Comparison of ENCODE assay signal across 8 cellular contexts in genomic region chr11:796565-797299, GRCh38. TPM values are rescaled to one million over a fixed set of nuclear protein-coding genes. Genes with fewer than 3 reads are reported as not detected.
A peak's percentile ranks its signal among the peaks of the same experiment; 100 is the strongest.
DNase-seq lines count a peak whose midpoint lies in the region; ATAC-seq and TF ChIP-seq lines count a peak whose summit lies in the region.

No MANE protein-coding gene starts in this region.

- DNase-seq in AG08396 (ENCODE audit: low spot score) (peak; percentile 68), IMR-90 (no peak), chondrocyte (ENCODE audit: low spot score) (no peak), H4 (ENCODE audit: low spot score) (no peak)

- peak overlapping the region; percentile 20 to 88; a peak in 3 of 4 replicates for H4K8ac ChIP-seq in IMR-90 (ENCODE audit: low read depth in 2 of 2, low read length in 2 of 2)

- H3K4me3 ChIP-seq in IMR-90 (ENCODE audit: insufficient read depth, low read depth, low read length) (peak overlapping the region; percentile 61), muscle layer of duodenum (ENCODE audit: low read depth in 1 of 2, low read length in 2 of 2) (peak overlapping the region; percentile 80 to 88)

- peak overlapping the region; percentile 37 for H4K91ac ChIP-seq in IMR-90 (ENCODE audit: insufficient read depth, low read depth, low read length)

- H3K27me3 ChIP-seq in IMR-90 (ENCODE audit: control insufficient read depth, insufficient read depth, low read length) = no peaks in the 10 kb centered on the region
- no peaks in the 10 kb centered on the region for H3K27me3 ChIP-seq in muscle layer of duodenum (ENCODE audit: low read depth, low read length)

- no peak overlapping the region for H2BK20ac ChIP-seq in IMR-90 (ENCODE audit: low read depth, low read length)

- H2AK5ac ChIP-seq in IMR-90 (ENCODE audit: low read depth, low read length) = peak overlapping the region; percentile 92

- CTCF ChIA-PET in IMR-90 (lab: Yijun Ruan, JAX) = interaction anchor here (2.7 kb wide), 1 partner anchor 13 kb away, joined by 10 read pairs; no protein-coding TSS in a partner anchor

- H2BK5ac ChIP-seq in IMR-90 (ENCODE audit: low read depth, low read length, poor library complexity, severe bottlenecking) = peak overlapping the region; percentile 70

- no peak overlapping the region; the same call in 1 of the 2 replicates for H3K56ac ChIP-seq in IMR-90 (ENCODE audit: extremely low read depth, insufficient read depth, low read length)

- peak overlapping the region; percentile 93 for H3K27ac Mint-ChIP-seq in chondrocyte (ENCODE audit: unreplicated experiment)

- H3K9me3 ChIP-seq in IMR-90 (ENCODE audit: control insufficient read depth, insufficient read depth, low read length) (no peaks in the 10 kb centered on the region), muscle layer of duodenum (ENCODE audit: control insufficient read depth in 1 of 2, low read length in 2 of 2) (no peaks in the 10 kb centered on the region)

- peak overlapping the region; percentile 86 for H3K14ac ChIP-seq in IMR-90 (replicated peaks; ENCODE audit: low read depth, low read length)

- H3K27ac ChIP-seq in IMR-90 (ENCODE audit: insufficient read depth, low read length) = peak overlapping the region; percentile 89
- H3K27ac ChIP-seq in muscle layer of duodenum (ENCODE audit: low read length) = peak overlapping the region; percentile 85

- BruUV-seq in IMR-90 (replicated peaks; lab: Mats Ljungman, UMichigan) = no TSS peak

- peaks cover 6% of the 10 kb centered on the region; the same call in 1 of the 2 replicates for H3K9me1 ChIP-seq in IMR-90 (ENCODE audit: insufficient read depth, low read length)

- intact Hi-C loops in IMR-90 (cut with micrococcal nuclease) = loop anchor here (1.0 kb wide), 1 partner anchor 13 kb away; the partner anchor contains the start of gene RPLP2

- H3K79me1 ChIP-seq in IMR-90 (ENCODE audit: low read depth in 1 of 2, low read length in 2 of 2) = peaks cover 0 to 25% of the 10 kb centered on the region in 2 experiments; a peak in 3 of 4 replicates

- 0 out of 2 replicates have a peak overlapping the region, but pooled peaks have one; percentile 35 for H2BK120ac ChIP-seq in IMR-90 (ENCODE audit: low read depth, low read length)

- H4K5ac ChIP-seq in IMR-90 (ENCODE audit: low read depth, low read length) = peak overlapping the region; percentile 42

- POLR2A ChIA-PET in IMR-90 (lab: Charles Lee; ENCODE audit: unreplicated experiment) = no interaction called here

- peak overlapping the region; percentile 69 for H3K23ac ChIP-seq in IMR-90 (ENCODE audit: low read depth, low read length)

- TF ChIP-seq CTCF in IMR-90 (conservative IDR thresholded peaks at IDR 0.05; ENCODE audit: low read depth, low read length) (no peak), chondrocyte (IDR thresholded peaks at IDR 0.05) (no peak)

- peak overlapping the region; percentile 85 for H3K4ac ChIP-seq in IMR-90 (ENCODE audit: low read depth, low read length)

- no peaks in the 10 kb centered on the region for H3K27me3 Mint-ChIP-seq in chondrocyte (ENCODE audit: low read depth)

- H3K9ac ChIP-seq in IMR-90 (ENCODE audit: low read depth, low read length) = peak overlapping the region; percentile 84

- peak overlapping the region; percentile 57 for H3K18ac ChIP-seq in IMR-90 (ENCODE audit: low read depth, low read length)

- H3K36me3 ChIP-seq in IMR-90 (ENCODE audit: control insufficient read depth, insufficient read depth, low read length) = peaks cover 36% of the 10 kb centered on the region; the same call in 1 of the 2 replicates
- H3K36me3 ChIP-seq in muscle layer of duodenum (ENCODE audit: control insufficient read depth in 1 of 2, insufficient read depth in 2 of 2, low read length in 2 of 2) = peaks cover 0 to 34% of the 10 kb centered on the region in 2 donors

- ATAC-seq in IMR-90 (ENCODE audit: low read depth) (no peak; the same call in 1 of the 2 replicates), GM18517 (IDR thresholded peaks at IDR 0.05; ENCODE audit: unreplicated experiment) (no peak), GM21360 (IDR thresholded peaks at IDR 0.05; ENCODE audit: unreplicated experiment) (no peak), HG03095 (IDR thresholded peaks at IDR 0.05; ENCODE audit: unreplicated experiment) (no peak)

- 26% methylated on average over 8 of the region's 18 CpGs; no CpG with 5 or more reads in 1 of the 2 experiments for whole genome bisulfite sequencing in IMR-90 (ENCODE audit: extremely low coverage in 2 of 2, insufficient read length in 1 of 2), 2 experiments

- in situ Hi-C loops in IMR-90 (cut with MboI; ENCODE audit: low sequenced_read_pairs) = no loop called here

- H2AFZ ChIP-seq in IMR-90 (replicated peaks; ENCODE audit: low read length, poor library complexity) = peak overlapping the region; percentile 93

- peak overlapping the region; percentile 95 for H2AK9ac ChIP-seq in IMR-90 (replicated peaks; ENCODE audit: low read depth, low read length, poor library complexity)

- peak overlapping the region; percentile 96 for H3K4me2 ChIP-seq in IMR-90 (ENCODE audit: low read depth, low read length)

- peaks cover 15% of the 10 kb centered on the region for H3K4me1 Mint-ChIP-seq in chondrocyte (ENCODE audit: low read depth)

- peak overlapping the region; percentile 84 for H3K4me3 Mint-ChIP-seq in chondrocyte (ENCODE audit: unreplicated experiment)

- no peak overlapping the region for H2BK15ac ChIP-seq in IMR-90 (ENCODE audit: low read depth, low read length)

- no peaks in the 10 kb centered on the region for H3K9me3 Mint-ChIP-seq in chondrocyte (ENCODE audit: low read depth)

- dilution Hi-C loops in IMR-90 (cut with HindIII; ENCODE audit: low sequenced_read_pairs, unreplicated experiment) = no loop called here

- H3K4me1 ChIP-seq in IMR-90 (ENCODE audit: control insufficient read depth, insufficient read depth, low read length) = peaks cover 10% of the 10 kb centered on the region
- H3K4me1 ChIP-seq in muscle layer of duodenum (ENCODE audit: control insufficient read depth in 1 of 2, insufficient read depth in 2 of 2, low read length in 2 of 2) = peaks cover 7 to 29% of the 10 kb centered on the region in 2 donors

- peaks cover 2% of the 10 kb centered on the region for H3K36me3 Mint-ChIP-seq in chondrocyte (ENCODE audit: low read depth)

- TF ChIP-seq POLR2A in IMR-90 (IDR thresholded peaks at IDR 0.05; ENCODE audit: low read depth, low read length) = peak; percentile 25; the same call in 1 of the 2 replicates

- no peak for TF ChIP-seq RAD21 in IMR-90 (IDR thresholded peaks at IDR 0.05; ENCODE audit: low read length)

- H4K20me1 ChIP-seq in IMR-90 (ENCODE audit: insufficient read depth, low read length) = peaks cover 18% of the 10 kb centered on the region

TF ChIP-seq in IMR-90, 13 proteins besides CTCF, POLR2A, EP300 and RAD21 (continues in another document):
- TF ChIP-seq FOS (IDR thresholded peaks at IDR 0.05; ENCODE audit: low read depth, low read length) (no peak), MAZ (IDR thresholded peaks at IDR 0.05; ENCODE audit: borderline replicate concordance, low read depth, low read length) (0 out of 2 replicates have a peak, but pooled peaks have one; percentile 2), CHD1 (IDR thresholded peaks at IDR 0.05; ENCODE audit: low read depth, low read length) (0 out of 2 replicates have a peak, but pooled peaks have one; percentile 19), NFE2L2 (IDR thresholded peaks at IDR 0.05; ENCODE audit: low read depth, low read length) (no peak), ELK1 (IDR thresholded peaks at IDR 0.05; ENCODE audit: borderline replicate concordance, low read depth, low read length) (no peak)

RNA-seq across cellular contexts. Expression of gene SLC25A22, which starts 1.3 kb away (rescaled TPM):
- total RNA-seq in IMR-90 (2012; rRNA removed) (7.2 and 8.2 TPM in 2 replicates), chondrocyte (15.6 to 24.4 TPM (median 16.0 TPM) in 3 replicates)
- polyA plus RNA-seq in IMR-90 (2012; rRNA removed) = 41.3 and 48.8 TPM in 2 replicates
- 33.9 and 46.7 TPM in 2 replicates for polyA plus RNA-seq in IMR-90 (2012; cell fraction: cytosol; rRNA removed)
- 73.0 and 204 TPM in 2 replicates for polyA plus RNA-seq in IMR-90 (2012; cell fraction: nucleus; rRNA removed; ENCODE audit: low replicate concordance)
- total RNA-seq in H4 (2014; rRNA removed; shearing (Covaris generic)) = 19.6 and 35.8 TPM in 2 replicates

RNA-seq across cellular contexts. Expression of gene CEND1, which starts 6.8 kb away (rescaled TPM):
- total RNA-seq in IMR-90 (2012; rRNA removed) = 0.83 and 0.90 TPM in 2 replicates
- polyA plus RNA-seq in IMR-90 (2012; rRNA removed) = 4.0 and 5.0 TPM in 2 replicates
- 3.3 and 5.1 TPM in 2 replicates for polyA plus RNA-seq in IMR-90 (2012; cell fraction: cytosol; rRNA removed)
- polyA plus RNA-seq in IMR-90 (2012; cell fraction: nucleus; rRNA removed; ENCODE audit: low replicate concordance) = 1.7 and 3.7 TPM in 2 replicates
- 0.20 to 0.67 TPM (median 0.41 TPM) in 3 replicates for total RNA-seq in chondrocyte
- total RNA-seq in H4 (2014; rRNA removed; shearing (Covaris generic)) = not detected in 2 replicates

RNA-seq across cellular contexts. Expression of gene PIDD1, which starts 8.3 kb away (rescaled TPM):
- total RNA-seq in IMR-90 (2012; rRNA removed) = 0.56 and 1.3 TPM in 2 replicates
- 16.4 and 20.3 TPM in 2 replicates for polyA plus RNA-seq in IMR-90 (2012; rRNA removed)
- polyA plus RNA-seq in IMR-90 (2012; cell fraction: cytosol; rRNA removed) = 8.2 and 12.3 TPM in 2 replicates
- polyA plus RNA-seq in IMR-90 (2012; cell fraction: nucleus; rRNA removed; ENCODE audit: low replicate concordance) = 104 and 312 TPM in 2 replicates
- 12.5 to 14.9 TPM (median 12.8 TPM) in 3 replicates for total RNA-seq in chondrocyte
- total RNA-seq in H4 (2014; rRNA removed; shearing (Covaris generic)) = 2.2 and 4.2 TPM in 2 replicates

RNA-seq across cellular contexts. Expression of gene RPLP2, which starts 13.0 kb away (rescaled TPM):
- total RNA-seq in IMR-90 (2012; rRNA removed) (59.9 and 95.0 TPM in 2 replicates), chondrocyte (1,144 to 1,291 TPM (median 1,171 TPM) in 3 replicates)
- 1,851 and 1,897 TPM in 2 replicates for polyA plus RNA-seq in IMR-90 (2012; rRNA removed)
- polyA plus RNA-seq in IMR-90 (2012; cell fraction: cytosol; rRNA removed) = 794 and 1,177 TPM in 2 replicates
- 397 and 406 TPM in 2 replicates for polyA plus RNA-seq in IMR-90 (2012; cell fraction: nucleus; rRNA removed; ENCODE audit: low replicate concordance)
- total RNA-seq in H4 (2014; rRNA removed; shearing (Covaris generic)) = 1,137 and 1,147 TPM in 2 replicates

RNA-seq across cellular contexts. Expression of gene GATD1, which starts 19.4 kb away (rescaled TPM):
- total RNA-seq in IMR-90 (2012; rRNA removed) (3.0 and 4.2 TPM in 2 replicates), chondrocyte (47.2 to 55.0 TPM (median 52.3 TPM) in 3 replicates)
- 48.1 and 52.5 TPM in 2 replicates for polyA plus RNA-seq in IMR-90 (2012; rRNA removed)
- 61.4 and 99.9 TPM in 2 replicates for polyA plus RNA-seq in IMR-90 (2012; cell fraction: cytosol; rRNA removed)
- polyA plus RNA-seq in IMR-90 (2012; cell fraction: nucleus; rRNA removed; ENCODE audit: low replicate concordance) = 288 and 910 TPM in 2 replicates
- 15.5 and 24.8 TPM in 2 replicates for total RNA-seq in H4 (2014; rRNA removed; shearing (Covaris generic))
